In the genomic region with DNA sequence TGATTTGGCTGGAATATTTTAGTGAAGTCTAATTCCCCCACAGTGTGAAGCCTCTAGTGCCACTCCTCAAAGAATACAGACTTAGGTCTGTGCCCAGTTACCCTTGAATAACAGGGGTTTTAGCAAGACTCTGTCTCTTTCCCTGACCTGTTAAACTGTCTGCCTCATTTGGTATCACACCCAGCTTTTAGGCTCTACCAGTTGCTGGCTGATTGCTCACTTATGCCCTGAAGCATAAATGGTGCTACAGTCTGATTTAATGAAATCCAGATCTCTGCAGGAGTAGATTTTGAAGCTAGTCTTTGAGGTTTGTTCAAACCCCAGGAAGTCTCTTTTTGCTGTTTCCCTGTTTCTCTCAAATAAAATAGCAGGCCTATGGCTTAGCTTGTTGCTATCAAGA, we compare ENCODE assay signal across 2 cellular contexts.
TF ChIP-seq lines count a peak whose summit lies in the region.

No MANE protein-coding gene starts in this region.

TF ChIP-seq in SK-N-SH, 30 proteins besides CTCF, POLR2A, EP300 and RAD21 (continued from another document):
- TF ChIP-seq SMC3 (IDR thresholded peaks at IDR 0.05; ENCODE audit: low read depth, low read length) (no peak), SIN3A (IDR thresholded peaks at IDR 0.05; ENCODE audit: borderline replicate concordance, low read depth, low read length) (no peak), NFIC (IDR thresholded peaks at IDR 0.05; ENCODE audit: borderline replicate concordance) (no peak)

TF ChIP-seq in SK-N-SH treated with all-trans-retinoic acid at 6 μM for 48 hours, 23 proteins besides CTCF, POLR2A, EP300 and RAD21:
- TF ChIP-seq, protein P1, sequence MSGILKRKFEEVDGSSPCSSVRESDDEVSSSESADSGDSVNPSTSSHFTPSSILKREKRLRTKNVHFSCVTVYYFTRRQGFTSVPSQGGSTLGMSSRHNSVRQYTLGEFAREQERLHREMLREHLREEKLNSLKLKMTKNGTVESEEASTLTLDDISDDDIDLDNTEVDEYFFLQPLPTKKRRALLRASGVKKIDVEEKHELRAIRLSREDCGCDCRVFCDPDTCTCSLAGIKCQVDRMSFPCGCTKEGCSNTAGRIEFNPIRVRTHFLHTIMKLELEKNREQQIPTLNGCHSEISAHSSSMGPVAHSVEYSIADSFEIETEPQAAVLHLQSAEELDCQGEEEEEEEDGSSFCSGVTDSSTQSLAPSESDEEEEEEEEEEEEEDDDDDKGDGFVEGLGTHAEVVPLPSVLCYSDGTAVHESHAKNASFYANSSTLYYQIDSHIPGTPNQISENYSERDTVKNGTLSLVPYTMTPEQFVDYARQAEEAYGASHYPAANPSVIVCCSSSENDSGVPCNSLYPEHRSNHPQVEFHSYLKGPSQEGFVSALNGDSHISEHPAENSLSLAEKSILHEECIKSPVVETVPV (CRISPR knock-in tag; IDR thresholded peaks at IDR 0.05) = no peak
- no peak for TF ChIP-seq ZC3H10 (CRISPR knock-in tag; IDR thresholded peaks at IDR 0.05)
